ENCODE assay signal across 35 cellular contexts in the genomic region with DNA sequence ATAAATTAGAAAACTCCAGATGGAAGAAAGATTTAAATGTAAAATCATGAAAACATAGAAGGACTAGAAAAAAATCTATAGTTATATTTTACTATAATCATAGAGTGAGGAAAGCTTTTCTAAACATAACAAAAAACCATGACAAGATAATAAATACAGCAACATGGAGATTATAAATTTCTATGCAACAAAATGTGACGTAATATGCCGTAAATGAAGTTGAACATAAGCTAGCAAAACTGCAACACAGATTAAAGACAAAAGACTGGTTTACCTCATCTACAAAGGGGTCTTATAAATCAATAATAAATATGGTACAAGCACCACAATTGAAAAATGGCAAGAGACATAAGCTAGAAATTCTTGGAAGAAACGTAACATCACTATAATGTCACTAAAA.
"Had no signal": no experiment of that assay in that cellular context is flagged by ENCODE, and none has a peak within 500 bp of the region (broad histone marks: within the 10 kb centered on the region; RNA-seq: fewer than 3 reads in every experiment).

No MANE protein-coding gene starts in this region.

- H3K4me3 ChIP-seq: MG63 had no signal

- DNase-seq: Kasumi-1, MG63, MM.1S, MV-4-11, NCI-H1048, NCI-H1092, NCI-H1092 treated with DMSO at 0.1 percent for 48 hours, NCI-H1105, NCI-H1105 treated with DMSO at 0.1 percent for 48 hours, NCI-H1417, NCI-H1417 treated with DMSO at 0.1 percent for 48 hours, NCI-H1436, NCI-H1436 treated with DMSO at 0.1 percent for 48 hours, NCI-H146, NCI-H1694, NCI-H1694 treated with DMSO at 0.1 percent for 48 hours, NCI-H187, NCI-H187 treated with DMSO at 0.1 percent for 48 hours, NCI-H1930, NCI-H2029, NCI-H2029 treated with DMSO at 0.1 percent for 48 hours, NCI-H2081, NCI-H2081 treated with DMSO at 0.1 percent for 48 hours, NCI-H2107, NCI-H2171, NCI-H2171 treated with DMSO at 0.1 percent for 48 hours, NCI-H2227 treated with DMSO at 0.1 percent for 48 hours, NCI-H226, NCI-H345, NCI-H446, NCI-H446 treated with DMSO at 0.1 percent for 48 hours, NCI-H510A, NCI-H510A treated with DMSO at 0.1 percent for 48 hours, NCI-H524 had no signal

- H3K27ac ChIP-seq: KMS-11 had no signal

- H3K4me2 ChIP-seq: KMS-11 had no signal

- H3K9ac ChIP-seq: KMS-11 had no signal

- H3K27me3 ChIP-seq: MG63 had no signal

- H3K36me3 ChIP-seq: MG63 had no signal

- H3K9me3 ChIP-seq: MG63 had no signal
